8 cellular contexts compared by ENCODE assay signal in genomic region chr2:179129574-179130238, GRCh38.
A peak's percentile ranks its signal among the peaks of the same experiment; 100 is the strongest.
DNase-seq lines count a peak whose midpoint lies in the region; ATAC-seq and TF ChIP-seq lines count a peak whose summit lies in the region.

No MANE protein-coding gene starts in this region.

- ATAC-seq in HG02798 (IDR thresholded peaks at IDR 0.05; ENCODE audit: poor library complexity, unreplicated experiment) (peak; percentile 76), HG02970 (IDR thresholded peaks at IDR 0.05; ENCODE audit: low FRiP score, unreplicated experiment) (no peak)
- no peak for ATAC-seq in activated CD8-positive, alpha-beta T cell treated with anti-CD3 and anti-CD28 coated beads for 36 hours

- H3K36me3 Mint-ChIP-seq in activated CD8-positive, alpha-beta T cell treated with anti-CD3 and anti-CD28 coated beads for 36 hours (ENCODE audit: low read depth) = no peaks in the 10 kb centered on the region

- CTCF ChIA-PET in activated CD8-positive, alpha-beta T cell treated with anti-CD3 and anti-CD28 coated beads for 36 hours (lab: Charles Lee) = interaction anchor here (0.6 to 2.7 kb wide), 55 partner anchors 8 to 428 kb away, joined by 3 to 34 read pairs (median 5); partner anchors contain the start of gene CCDC141

- no peak overlapping the region for H3K27ac Mint-ChIP-seq in activated CD8-positive, alpha-beta T cell treated with anti-CD3 and anti-CD28 coated beads for 36 hours

- H3K4me1 Mint-ChIP-seq in activated CD8-positive, alpha-beta T cell treated with anti-CD3 and anti-CD28 coated beads for 36 hours (ENCODE audit: low read depth) = no peaks in the 10 kb centered on the region

- DNase-seq in GM03348 (ENCODE audit: low spot score) (peak; percentile 36), kidney tubule cell (ENCODE audit: low spot score) (peak; percentile 10), NCI-H524 treated with DMSO at 0.1 percent for 48 hours (lab: John Stamatoyannopoulos, UW) (no peak), SKM-1 treated with dmso at 0.1 percent for 144 hours (lab: John Stamatoyannopoulos, UW; ENCODE audit: unreplicated experiment) (no peak), NCI-H2081 (lab: John Stamatoyannopoulos, UW) (no peak)
- DNase-seq in activated CD8-positive, alpha-beta T cell treated with anti-CD3 and anti-CD28 coated beads for 36 hours = peak; percentile 22

- TF ChIP-seq CTCF in activated CD8-positive, alpha-beta T cell treated with anti-CD3 and anti-CD28 coated beads for 36 hours (IDR thresholded peaks at IDR 0.05) = peak; percentile 75

- H3K27me3 Mint-ChIP-seq in activated CD8-positive, alpha-beta T cell treated with anti-CD3 and anti-CD28 coated beads for 36 hours = no peaks in the 10 kb centered on the region

- no peak overlapping the region for H3K4me3 Mint-ChIP-seq in activated CD8-positive, alpha-beta T cell treated with anti-CD3 and anti-CD28 coated beads for 36 hours

- intact Hi-C loops in activated CD8-positive, alpha-beta T cell treated with anti-CD3 and anti-CD28 coated beads for 36 hours (cut with micrococcal nuclease) = loop anchor here (1.0 kb wide), 1 partner anchor 238 kb away; no protein-coding TSS in a partner anchor

- H3K9me3 Mint-ChIP-seq in activated CD8-positive, alpha-beta T cell treated with anti-CD3 and anti-CD28 coated beads for 36 hours = no peaks in the 10 kb centered on the region

- POLR2A ChIA-PET in activated CD8-positive, alpha-beta T cell treated with anti-CD3 and anti-CD28 coated beads for 36 hours (lab: Charles Lee) = no interaction called here

Comparison
In these comparisons a context has a peak if more than half of its experiments do, and no peak if none do; other contexts are left out.
1. DNase-seq: peak in GM03348 (single experiment), activated CD8-positive, alpha-beta T cell treated with anti-CD3 and anti-CD28 coated beads for 36 hours (single experiment) and kidney tubule cell (single experiment); none in NCI-H524 treated with DMSO at 0.1 percent for 48 hours (single experiment), SKM-1 treated with dmso at 0.1 percent for 144 hours (single experiment) and NCI-H2081 (0 of 2).